Comparison of ENCODE assay signal across 9 cellular contexts in genomic region chr5:65066385-65066784, GRCh38.
DNase-seq lines count a peak whose midpoint lies in the region; ATAC-seq and TF ChIP-seq lines count a peak whose summit lies in the region.
"Had no signal": no experiment of that assay in that cellular context is flagged by ENCODE, and none has a peak within 500 bp of the region (broad histone marks: within the 10 kb centered on the region; RNA-seq: fewer than 3 reads in every experiment).

No MANE protein-coding gene starts in this region.

- peaks cover 27% of the 10 kb centered on the region for H3K4me1 Mint-ChIP-seq in nephron

- H3K9me3 Mint-ChIP-seq in nephron, result no peaks in the 10 kb centered on the region

- ATAC-seq in GM18861 (IDR thresholded peaks at IDR 0.05; ENCODE audit: unreplicated experiment), result peak; percentile 54
- ATAC-seq in HG02571 (IDR thresholded peaks at IDR 0.05; ENCODE audit: unreplicated experiment), result peak; percentile 74
- ATAC-seq in left colon, result no peak

- H3K27ac Mint-ChIP-seq in nephron, result peak overlapping the region; percentile 55 to 73 (median 71)

- no peaks in the 10 kb centered on the region for H3K36me3 Mint-ChIP-seq in nephron (ENCODE audit: low read depth)

- DNase-seq in LHCN-M2 (ENCODE audit: low read depth) (peak; percentile 61), T-helper 2 cell (no peak), NCI-H1930 (lab: John Stamatoyannopoulos, UW) (no peak), left colon (no peak)
- no peak for DNase-seq in activated naive CD4-positive, alpha-beta T cell (lab: John Stamatoyannopoulos, UW)
- DNase-seq: heart left ventricle had no signal

- no peaks in the 10 kb centered on the region for H3K27me3 Mint-ChIP-seq in nephron (ENCODE audit: low read depth)

- intact Hi-C loops in left colon (cut with DNase I, micrococcal nuclease), result no loop called here

- no peak for TF ChIP-seq CTCF in nephron (IDR thresholded peaks at IDR 0.05; ENCODE audit: unreplicated experiment in 3 of 3)

- H3K4me3 Mint-ChIP-seq in nephron, result no peak overlapping the region
